In the genomic region with DNA sequence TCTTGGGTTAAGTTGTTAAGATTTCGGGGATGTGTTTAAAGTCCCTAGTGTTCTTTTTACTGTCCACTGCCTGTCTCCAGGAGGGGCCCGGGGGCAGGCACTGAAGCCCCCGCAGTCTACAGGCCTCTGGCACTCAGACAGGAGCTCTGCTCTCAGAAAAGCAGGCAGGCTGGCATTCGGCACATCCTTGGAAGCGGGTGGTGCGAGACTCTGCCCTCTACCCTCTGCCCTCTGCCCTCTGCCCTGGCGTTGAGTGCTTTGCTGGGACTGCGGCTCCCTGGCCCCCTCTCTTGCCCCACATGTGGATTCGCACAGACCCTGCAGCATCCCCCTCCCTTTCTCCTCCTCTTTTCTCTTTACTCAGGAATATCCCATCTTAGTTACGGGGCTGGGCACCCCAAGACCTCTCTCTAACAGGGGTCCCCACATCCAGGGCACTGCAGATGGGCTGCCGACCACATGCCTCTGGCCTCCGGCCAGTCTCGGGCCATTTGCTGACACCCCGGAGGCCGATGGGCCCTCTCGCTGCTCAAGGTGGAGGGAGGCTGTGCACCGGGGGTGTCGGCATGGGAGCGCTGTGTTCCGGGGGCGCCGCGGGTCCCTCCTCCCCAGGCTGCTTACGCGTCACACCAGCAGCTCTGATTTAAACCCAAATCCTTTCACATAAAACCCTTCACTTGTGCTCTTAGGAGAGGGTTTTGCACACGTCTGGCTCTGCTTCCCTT, we compare ENCODE assay signal across 29 cellular contexts.
"Had no signal": no experiment of that assay in that cellular context is flagged by ENCODE, and none has a peak within 500 bp of the region (broad histone marks: within the 10 kb centered on the region; RNA-seq: fewer than 3 reads in every experiment).

No MANE protein-coding gene starts in this region.

- H3K4me3 ChIP-seq: Peyer's patch, SJCRH30, SK-N-MC had no signal

- H3K27me3 ChIP-seq: brain microvascular endothelial cell, Peyer's patch, SJCRH30 had no signal

- H3K36me3 ChIP-seq: brain microvascular endothelial cell, Peyer's patch, SJCRH30 had no signal

- DNase-seq: activated CD4-positive, alpha-beta T cell treated with anti-CD3 and anti-CD28 coated beads for 36 hours; activated CD4-positive, alpha-beta T cell treated with anti-CD3 and anti-CD28 coated beads, Interleukin-2, amount 10 ng/mL, durations not matched to agents 7 days and 5 days; activated CD4-positive, alpha-beta T cell treated with anti-CD3 and anti-CD28 coated beads, Interleukin-2, amount 50 U/mL, for 48 hours; activated CD8-positive, alpha-beta T cell treated with anti-CD3 and anti-CD28 coated beads, Interleukin-2, amount 10 ng/mL, durations not matched to agents 7 days and 5 days; activated effector memory CD4-positive, alpha-beta T cell treated with Interleukin-2 at 50 U/mL for 16 hours; activated naive CD4-positive, alpha-beta T cell treated with anti-CD3 and anti-CD28 coated beads, Interleukin-2, amount 10 ng/mL, durations not matched to agents 7 days and 5 days; activated naive CD8-positive, alpha-beta T cell treated with anti-CD3 and anti-CD28 coated beads, Interleukin-2, amount 50 U/mL, for 24 hours; activated T-cell treated with anti-CD3 and anti-CD28 coated beads for 4 hours; activated T-cell treated with anti-CD3 and anti-CD28 coated beads, Interleukin-2, amount 50 U/mL, for 4 hours; anterior cingulate cortex; brain microvascular endothelial cell; central memory CD4-positive, alpha-beta T cell; MM.1S; MV-4-11; NCI-H1092; NCI-H1436 treated with DMSO at 0.1 percent for 48 hours; NCI-H1694 treated with DMSO at 0.1 percent for 48 hours; NCI-H2029; NCI-H345; NCI-H524 treated with DMSO at 0.1 percent for 48 hours; PC-3; Peyer's patch; Right ventricle myocardium superior; RPMI8226; SJCRH30 had no signal

- ATAC-seq: activated CD4-positive, alpha-beta T cell treated with anti-CD3 and anti-CD28 coated beads for 36 hours; activated CD4-positive, CD25-positive, alpha-beta regulatory T cell treated with anti-CD3 and anti-CD28 coated beads, Interleukin-2, amount 50 U/mL, for 24 hours; activated CD8-positive, alpha-beta T cell treated with anti-CD3 and anti-CD28 coated beads, Interleukin-2, amount 10 ng/mL, durations not matched to agents 7 days and 5 days; activated naive CD8-positive, alpha-beta T cell treated with anti-CD3 and anti-CD28 coated beads, Interleukin-2, amount 50 U/mL, for 24 hours; activated T-cell treated with anti-CD3 and anti-CD28 coated beads, Interleukin-2, amount 50 U/mL, for 4 hours; PC-3; WTC11 had no signal

- H3K9me3 ChIP-seq: Peyer's patch, SJCRH30 had no signal

- H3K4me1 ChIP-seq: Peyer's patch, SJCRH30 had no signal

- H3K27ac ChIP-seq: brain microvascular endothelial cell, KMS-11, Peyer's patch, SJCRH30, SK-N-MC had no signal
